Comparison of ENCODE assay signal across 2 cellular contexts in the genomic region with DNA sequence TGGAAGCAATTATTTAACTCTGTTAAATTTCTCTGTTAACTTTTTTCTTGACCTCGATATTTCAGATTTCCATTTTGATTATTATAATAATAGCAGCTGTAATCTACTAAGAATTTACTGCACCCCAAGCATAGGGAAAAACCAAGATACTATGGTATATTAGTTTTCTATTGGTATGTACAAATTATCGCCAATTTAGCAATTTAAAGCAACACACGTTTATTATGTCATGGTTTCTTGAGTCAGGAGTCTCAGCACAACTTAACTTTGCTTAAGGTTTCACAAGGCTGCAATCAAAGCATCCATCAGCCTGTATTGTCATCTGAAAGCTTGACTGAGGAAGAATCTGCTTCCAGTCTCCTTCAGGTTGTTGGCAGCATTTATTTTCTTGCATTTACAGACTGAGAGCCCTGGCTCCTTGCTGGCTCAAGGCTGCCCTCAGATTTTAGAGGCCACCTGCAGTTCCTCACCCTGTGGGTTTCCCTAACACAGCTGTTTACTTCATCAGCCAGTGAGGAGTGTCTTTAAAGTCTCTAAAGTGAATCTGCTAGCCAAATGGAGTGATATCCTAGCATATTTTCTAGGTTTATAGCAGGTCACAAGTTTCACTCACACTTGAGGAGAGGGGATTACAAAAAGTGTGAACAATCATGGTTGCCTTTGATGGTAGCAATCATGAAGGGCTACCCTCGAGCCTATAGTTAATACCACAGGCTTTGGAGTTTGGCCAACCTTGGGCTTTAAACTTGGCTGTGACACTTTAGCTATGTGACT.
TF ChIP-seq lines count a peak whose summit lies in the region.

No MANE protein-coding gene starts in this region.

TF ChIP-seq in A549, 52 proteins besides CTCF, POLR2A, EP300 and RAD21:
- no peak for TF ChIP-seq MYC (IDR thresholded peaks at IDR 0.05; ENCODE audit: borderline replicate concordance, low read length)
- no peak for TF ChIP-seq ZFP36 (IDR thresholded peaks at IDR 0.05; ENCODE audit: borderline replicate concordance, partially characterized antibody)
- TF ChIP-seq MAFK (IDR thresholded peaks at IDR 0.05; ENCODE audit: partially characterized antibody) = peak; percentile 62
- TF ChIP-seq, protein P1, sequence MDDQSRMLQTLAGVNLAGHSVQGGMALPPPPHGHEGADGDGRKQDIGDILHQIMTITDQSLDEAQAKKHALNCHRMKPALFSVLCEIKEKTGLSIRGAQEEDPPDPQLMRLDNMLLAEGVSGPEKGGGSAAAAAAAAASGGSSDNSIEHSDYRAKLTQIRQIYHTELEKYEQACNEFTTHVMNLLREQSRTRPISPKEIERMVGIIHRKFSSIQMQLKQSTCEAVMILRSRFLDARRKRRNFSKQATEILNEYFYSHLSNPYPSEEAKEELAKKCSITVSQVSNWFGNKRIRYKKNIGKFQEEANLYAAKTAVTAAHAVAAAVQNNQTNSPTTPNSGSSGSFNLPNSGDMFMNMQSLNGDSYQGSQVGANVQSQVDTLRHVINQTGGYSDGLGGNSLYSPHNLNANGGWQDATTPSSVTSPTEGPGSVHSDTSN (IDR thresholded peaks at IDR 0.05) = no peak
- no peak for TF ChIP-seq JUN (IDR thresholded peaks at IDR 0.05)
- no peak for TF ChIP-seq BCL3 (IDR thresholded peaks at IDR 0.05)

TF ChIP-seq in GM23338, 12 proteins besides CTCF, POLR2A, EP300 and RAD21:
- no peak for TF ChIP-seq EZH2 (IDR thresholded peaks at IDR 0.05; ENCODE audit: low read depth, unreplicated experiment)
- no peak for TF ChIP-seq ZNF331 (CRISPR knock-in tag; IDR thresholded peaks at IDR 0.05; ENCODE audit: low read depth)
- no peak for TF ChIP-seq JUNB (IDR thresholded peaks at IDR 0.05; ENCODE audit: unreplicated experiment)
- TF ChIP-seq ZNF114 (CRISPR knock-in tag; IDR thresholded peaks at IDR 0.05) = no peak
- no peak for TF ChIP-seq REST (IDR thresholded peaks at IDR 0.05; ENCODE audit: unreplicated experiment)
- no peak for TF ChIP-seq STAT1 (IDR thresholded peaks at IDR 0.05; ENCODE audit: unreplicated experiment)
- TF ChIP-seq EZH2phosphoT487 (IDR thresholded peaks at IDR 0.05; ENCODE audit: unreplicated experiment) = no peak
- TF ChIP-seq, protein P2, sequence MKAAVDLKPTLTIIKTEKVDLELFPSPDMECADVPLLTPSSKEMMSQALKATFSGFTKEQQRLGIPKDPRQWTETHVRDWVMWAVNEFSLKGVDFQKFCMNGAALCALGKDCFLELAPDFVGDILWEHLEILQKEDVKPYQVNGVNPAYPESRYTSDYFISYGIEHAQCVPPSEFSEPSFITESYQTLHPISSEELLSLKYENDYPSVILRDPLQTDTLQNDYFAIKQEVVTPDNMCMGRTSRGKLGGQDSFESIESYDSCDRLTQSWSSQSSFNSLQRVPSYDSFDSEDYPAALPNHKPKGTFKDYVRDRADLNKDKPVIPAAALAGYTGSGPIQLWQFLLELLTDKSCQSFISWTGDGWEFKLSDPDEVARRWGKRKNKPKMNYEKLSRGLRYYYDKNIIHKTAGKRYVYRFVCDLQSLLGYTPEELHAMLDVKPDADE (IDR thresholded peaks at IDR 0.05) = no peak
- TF ChIP-seq CREB1 (CRISPR knock-in tag; IDR thresholded peaks at IDR 0.05; ENCODE audit: low read depth) = no peak
- no peak for TF ChIP-seq POLR2AphosphoS5 (IDR thresholded peaks at IDR 0.05; ENCODE audit: low read depth)
- TF ChIP-seq NANOG (IDR thresholded peaks at IDR 0.05; ENCODE audit: borderline replicate concordance) = no peak
- TF ChIP-seq ZNF462 (CRISPR knock-in tag; IDR thresholded peaks at IDR 0.05) = no peak
